ENCODE assay signal across 11 cellular contexts in genomic region chr9:81729141-81729540, GRCh38. TPM values are rescaled to one million over a fixed set of nuclear protein-coding genes. Genes with fewer than 3 reads are reported as not detected.
DNase-seq lines count a peak whose midpoint lies in the region; ATAC-seq and TF ChIP-seq lines count a peak whose summit lies in the region.
"Had no signal": no experiment of that assay in that cellular context is flagged by ENCODE, and none has a peak within 500 bp of the region (broad histone marks: within the 10 kb centered on the region; RNA-seq: fewer than 3 reads in every experiment).

No MANE protein-coding gene starts in this region.

- no peak overlapping the region for H3K27ac ChIP-seq in BLaER1
- H3K27ac ChIP-seq: heart left ventricle had no signal

- ATAC-seq in GM19438 (IDR thresholded peaks at IDR 0.05; ENCODE audit: low read depth, unreplicated experiment) = peak; percentile 72
- ATAC-seq in HG03025 (IDR thresholded peaks at IDR 0.05; ENCODE audit: low FRiP score, unreplicated experiment) = peak; percentile 47
- no peak for ATAC-seq in omental fat pad (ENCODE audit: low FRiP score)
- ATAC-seq: heart left ventricle; naive thymus-derived CD8-positive, alpha-beta T cell had no signal

- no peak overlapping the region for H3K9ac ChIP-seq in BLaER1

- no peak overlapping the region for H3K4me3 ChIP-seq in BLaER1
- H3K4me3 ChIP-seq: heart left ventricle had no signal

- H4K20me1 ChIP-seq in BLaER1 = no peaks in the 10 kb centered on the region

- TF ChIP-seq CTCF in omental fat pad (IDR thresholded peaks at IDR 0.05) = no peak

- no peaks in the 10 kb centered on the region for H3K27me3 ChIP-seq in BLaER1
- H3K27me3 ChIP-seq: heart left ventricle had no signal

- H3K36me3 ChIP-seq in BLaER1 = no peaks in the 10 kb centered on the region
- H3K36me3 ChIP-seq: heart left ventricle had no signal

- 0 out of 2 replicates have a peak overlapping the region, but pooled peaks have one; percentile 28 for H3K4me2 ChIP-seq in BLaER1

- DNase-seq in NCI-H2081 treated with DMSO at 0.1 percent for 48 hours (lab: John Stamatoyannopoulos, UW) (peak; percentile 29), retina (no peak), omental fat pad (ENCODE audit: low spot score) (no peak), medulla oblongata (ENCODE audit: extremely low spot score) (no peak), activated gamma-delta T cell treated with Interleukin-2 at 50 U/mL for 16 hours (no peak)
- DNase-seq: cortex of kidney; heart left ventricle; naive thymus-derived CD8-positive, alpha-beta T cell had no signal

- peaks cover 8% of the 10 kb centered on the region; the same call in 1 of the 2 replicates for H3K4me1 ChIP-seq in BLaER1

- H3K9me3 ChIP-seq in BLaER1 = peaks cover 11% of the 10 kb centered on the region; the same call in 1 of the 2 replicates
- H3K9me3 ChIP-seq: heart left ventricle had no signal

RNA-seq across cellular contexts. Expression of gene TLE1, which starts 39.8 kb away (rescaled TPM):
- 100 to 1,000 TPM in 1 of 4 donors, 10 to 100 TPM in 3; 75.3 to 136 (median 80.1) TPM for total RNA-seq in omental fat pad
